In genomic region chr10:5509236-5509635, GRCh38 we compare ENCODE assay signal across 23 cellular contexts. TPM values are rescaled to one million over a fixed set of nuclear protein-coding genes. Genes with fewer than 3 reads are reported as not detected.
DNase-seq lines count a peak whose midpoint lies in the region; ATAC-seq, FAIRE-seq and TF ChIP-seq lines count a peak whose summit lies in the region.
"Had no signal": no experiment of that assay in that cellular context is flagged by ENCODE, and none has a peak within 500 bp of the region (broad histone marks: within the 10 kb centered on the region; RNA-seq: fewer than 3 reads in every experiment).

No MANE protein-coding gene starts in this region.

- no peaks in the 10 kb centered on the region for H3K27me3 ChIP-seq in RWPE2 (ENCODE audit: insufficient read depth, poor library complexity, severe bottlenecking)
- peaks cover 11 to 41% of the 10 kb centered on the region in 2 experiments for H3K27me3 ChIP-seq in mesenchymal stem cell (ENCODE audit: control insufficient read depth in 1 of 2, insufficient read depth in 1 of 2, low read length in 2 of 2)
- H3K27me3 ChIP-seq: MG63 had no signal

- FAIRE-seq in kidney (lab: Jason Lieb, UNC): no peak
- FAIRE-seq: H1 had no signal

- no peaks in the 10 kb centered on the region for H3K79me1 ChIP-seq in mesenchymal stem cell (replicated peaks; ENCODE audit: low read length, poor library complexity, severe bottlenecking)

- no peak overlapping the region for H3K18ac ChIP-seq in mesenchymal stem cell (ENCODE audit: low read depth in 1 of 2, low read length in 2 of 2)

- H3K14ac ChIP-seq in mesenchymal stem cell (ENCODE audit: low read length in 2 of 2): no peak overlapping the region

- intact Hi-C loops in kidney (cut with DNase I): no loop called here

- ATAC-seq in RWPE2 (ENCODE audit: low read depth) (no peak), left lobe of liver (no peak)
- ATAC-seq: PC-3 had no signal

- H3K9me3 ChIP-seq in RWPE2 (ENCODE audit: severe bottlenecking): no peaks in the 10 kb centered on the region
- H3K9me3 ChIP-seq in kidney (ENCODE audit: control insufficient read depth in 1 of 2, low read length in 2 of 2): no peaks in the 10 kb centered on the region
- no peaks in the 10 kb centered on the region for H3K9me3 ChIP-seq in mesenchymal stem cell (ENCODE audit: control insufficient read depth, low read length)
- H3K9me3 ChIP-seq: MG63 had no signal

- peak; percentile 53 for DNase-seq in DMS153 (lab: John Stamatoyannopoulos, UW)
- DNase-seq in DMS153 treated with DMSO at 0.1 percent for 48 hours (lab: John Stamatoyannopoulos, UW; ENCODE audit: unreplicated experiment): no peak
- peak; percentile 24 for DNase-seq in RWPE2 (ENCODE audit: low spot score)
- DNase-seq in kidney: peak; percentile 38
- DNase-seq in left lobe of liver (ENCODE audit: low spot score): no peak
- no peak for DNase-seq in effector CD8-positive, alpha-beta T cell (lab: John Stamatoyannopoulos, UW)
- DNase-seq in mesenchymal stem cell: no peak
- DNase-seq: AML-193; Calu3; CD4-positive, CD25-positive, alpha-beta regulatory T cell; DMS79 treated with DMSO at 0.1 percent for 48 hours; Kasumi-1; MG63; NCI-H1048; NCI-H146; NCI-H2081 treated with DMSO at 0.1 percent for 48 hours; NCI-H2227 treated with DMSO at 0.1 percent for 48 hours; NCI-H526 treated with DMSO at 0.1 percent for 48 hours; PC-3; RPMI8226; SIG-M5 had no signal

- TF ChIP-seq CTCF in C4-2B (conservative IDR thresholded peaks at IDR 0.05): no peak
- no peak for TF ChIP-seq CTCF in RWPE2 (IDR thresholded peaks at IDR 0.05; ENCODE audit: poor library complexity, severe bottlenecking)
- no peak for TF ChIP-seq CTCF in kidney (IDR thresholded peaks at IDR 0.05; ENCODE audit: borderline replicate concordance, extremely low read depth, insufficient read depth)

- H3K4me1 ChIP-seq in RWPE2 (ENCODE audit: insufficient read depth, poor library complexity, severe bottlenecking): no peaks in the 10 kb centered on the region
- H3K4me1 ChIP-seq in kidney (ENCODE audit: control insufficient read depth in 1 of 2, insufficient read depth in 1 of 2, low read depth in 1 of 2, low read length in 2 of 2): peaks cover 5 to 8% of the 10 kb centered on the region in 2 donors
- peaks cover 2% of the 10 kb centered on the region for H3K4me1 ChIP-seq in mesenchymal stem cell (ENCODE audit: control insufficient read depth, insufficient read depth, low read depth, low read length)

- no peak overlapping the region for H2BK5ac ChIP-seq in mesenchymal stem cell (ENCODE audit: low read depth, low read length, poor library complexity, severe bottlenecking)

- H2AFZ ChIP-seq in mesenchymal stem cell (ENCODE audit: low read depth, low read length): no peak overlapping the region

- H2BK15ac ChIP-seq in mesenchymal stem cell (ENCODE audit: low read depth, poor library complexity, severe bottlenecking): no peak overlapping the region

- H3K4me3 ChIP-seq in RWPE2 (ENCODE audit: severe bottlenecking) (no peak overlapping the region), kidney (ENCODE audit: low read length in 2 of 2) (no peak overlapping the region), mesenchymal stem cell (ENCODE audit: insufficient read depth in 1 of 2, low read depth in 1 of 2, low read length in 2 of 2) (no peak overlapping the region)
- H3K4me3 ChIP-seq: MG63 had no signal

- H3K36me3 ChIP-seq in RWPE2 (ENCODE audit: low read depth) (no peaks in the 10 kb centered on the region), kidney (ENCODE audit: control insufficient read depth in 1 of 2, insufficient read depth in 2 of 2, low read length in 2 of 2) (no peaks in the 10 kb centered on the region), mesenchymal stem cell (ENCODE audit: control insufficient read depth in 1 of 2, insufficient read depth in 2 of 2, low read depth in 1 of 2, low read length in 2 of 2) (peaks cover 0 to 3% of the 10 kb centered on the region in 2 experiments)
- H3K36me3 ChIP-seq: MG63 had no signal

- no peak overlapping the region for H3K23ac ChIP-seq in mesenchymal stem cell (ENCODE audit: low read length in 2 of 2)

- H4K8ac ChIP-seq in mesenchymal stem cell (ENCODE audit: low read length): no peak overlapping the region

- no peak overlapping the region for H2BK12ac ChIP-seq in mesenchymal stem cell (ENCODE audit: low read length in 2 of 2)

- H2BK120ac ChIP-seq in mesenchymal stem cell (ENCODE audit: low read depth, low read length): no peak overlapping the region

- no peak overlapping the region for H2AK5ac ChIP-seq in mesenchymal stem cell (ENCODE audit: low read length, severe bottlenecking)

- H3K4me2 ChIP-seq in mesenchymal stem cell (ENCODE audit: low read length, poor library complexity, severe bottlenecking): no peak overlapping the region

- no peak overlapping the region for H3K4ac ChIP-seq in mesenchymal stem cell (ENCODE audit: low read depth in 1 of 2, low read length in 2 of 2)

- H3K27ac ChIP-seq in C4-2B: peak overlapping the region; percentile 62
- no peak overlapping the region for H3K27ac ChIP-seq in RWPE2 (ENCODE audit: poor library complexity, severe bottlenecking)
- H3K27ac ChIP-seq in kidney (ENCODE audit: low read depth in 2 of 2, low read length in 2 of 2): no peak overlapping the region
- H3K27ac ChIP-seq in mesenchymal stem cell (ENCODE audit: low read length, poor library complexity, severe bottlenecking): no peak overlapping the region

- WGBS in mesenchymal stem cell: 98% methylated on average over 7 of the region's 9 CpGs

- H4K91ac ChIP-seq in mesenchymal stem cell (ENCODE audit: low read length): no peak overlapping the region

- no peak overlapping the region for H3K9ac ChIP-seq in kidney (ENCODE audit: low read length in 2 of 2)
- no peak overlapping the region for H3K9ac ChIP-seq in mesenchymal stem cell (ENCODE audit: low read length)

RNA-seq across cellular contexts. Expression of gene CALML5, which starts 9.9 kb away (rescaled TPM):
- not detected for total RNA-seq in kidney
- polyA plus RNA-seq in kidney (ENCODE audit: insufficient read depth, low read depth, low replicate concordance): not detected
- total RNA-seq in left lobe of liver: not detected
- not detected for polyA plus RNA-seq in mesenchymal stem cell (2013, experiment 1 of 2)
- not detected for polyA plus RNA-seq in mesenchymal stem cell (2013, experiment 2 of 2)
- total RNA-seq: Calu3; CD4-positive, CD25-positive, alpha-beta regulatory T cell; H1; PC-3 had no signal
- polyA plus RNA-seq: CD4-positive, CD25-positive, alpha-beta regulatory T cell; H1 had no signal

RNA-seq across cellular contexts. Expression of gene CALML3, which starts 15.5 kb away (rescaled TPM):
- total RNA-seq in kidney (not detected), left lobe of liver (not detected)
- 15.9 TPM for polyA plus RNA-seq in kidney (ENCODE audit: insufficient read depth, low read depth, low replicate concordance)
- polyA plus RNA-seq in mesenchymal stem cell (2013, experiment 1 of 2): not detected
- polyA plus RNA-seq in mesenchymal stem cell (2013, experiment 2 of 2): not detected
- total RNA-seq: Calu3; CD4-positive, CD25-positive, alpha-beta regulatory T cell; H1; PC-3 had no signal
- polyA plus RNA-seq: CD4-positive, CD25-positive, alpha-beta regulatory T cell; H1 had no signal

Comparison
In these comparisons a context has a peak if more than half of its experiments do, and no peak if none do; other contexts are left out.
1. DNase-seq: peak in DMS153 (single experiment), RWPE2 (single experiment) and kidney (single experiment); none in DMS153 treated with DMSO at 0.1 percent for 48 hours (single experiment), left lobe of liver (single experiment), effector CD8-positive, alpha-beta T cell (single experiment) and mesenchymal stem cell (single experiment).